In genomic region chr5:171630670-171631065, GRCh38 we compare ENCODE assay signal across 15 cellular contexts.
DNase-seq lines count a peak whose midpoint lies in the region; ATAC-seq and TF ChIP-seq lines count a peak whose summit lies in the region.
"Had no signal": no experiment of that assay in that cellular context is flagged by ENCODE, and none has a peak within 500 bp of the region (broad histone marks: within the 10 kb centered on the region; RNA-seq: fewer than 3 reads in every experiment).

No MANE protein-coding gene starts in this region.

- TF ChIP-seq CTCF in KMS-11 (conservative IDR thresholded peaks at IDR 0.05; ENCODE audit: low read depth, low read length) (no peak), ascending aorta (IDR thresholded peaks at IDR 0.05) (no peak)

- H4K20me1 ChIP-seq in KMS-11 (ENCODE audit: insufficient read depth): no peaks in the 10 kb centered on the region

- intact Hi-C loops in left colon (cut with DNase I, micrococcal nuclease) (no loop called here), ascending aorta (cut with DNase I) (loop anchor here (1.0 to 5.0 kb wide), 2 partner anchors 32 to 277 kb away; no protein-coding TSS in a partner anchor)

- H3K9ac ChIP-seq in KMS-11: no peak overlapping the region

- H3K79me2 ChIP-seq in KMS-11 (ENCODE audit: insufficient read depth, low read depth): no peaks in the 10 kb centered on the region

- H3K27me3 ChIP-seq in KMS-11 (ENCODE audit: insufficient read depth, low read depth) (peaks cover 4% of the 10 kb centered on the region; the same call in 1 of the 2 replicates), ascending aorta (no peaks in the 10 kb centered on the region), SJCRH30 (no peaks in the 10 kb centered on the region)

- H3K4me1 ChIP-seq in KMS-11 (ENCODE audit: low read depth, poor library complexity, severe bottlenecking) (peaks cover 46% of the 10 kb centered on the region), ascending aorta (peaks cover 0 to 5% of the 10 kb centered on the region in 2 donors), SJCRH30 (no peaks in the 10 kb centered on the region)

- DNase-seq in DMS53 (lab: John Stamatoyannopoulos, UW) (peak; percentile 57), ecto neural progenitor cell (ENCODE audit: low spot score) (peak; percentile 26), left colon (no peak), ascending aorta (ENCODE audit: low spot score in 2 of 2) (no peak), SJCRH30 (no peak), T-helper 2 cell (no peak)
- DNase-seq: CD8-positive, alpha-beta T cell; DND-41; GDM1; NCI-H187; NCI-H446; NK-92 treated with Interleukin-12 subunit alpha and Interleukin-12 subunit beta, amount 100 ng/mL, for 24 hours; SIG-M5 had no signal

- H2AFZ ChIP-seq in KMS-11 (ENCODE audit: low read depth): no peak overlapping the region

- H3K27ac ChIP-seq in KMS-11: no peak overlapping the region; the same call in 1 of the 2 replicates
- H3K27ac ChIP-seq in ascending aorta: no peak overlapping the region
- no peak overlapping the region for H3K27ac ChIP-seq in SJCRH30

- ATAC-seq in left colon: peak; percentile 61
- ATAC-seq: CD8-positive, alpha-beta T cell; GM12878 had no signal

- no peaks in the 10 kb centered on the region for H3K36me3 ChIP-seq in KMS-11 (ENCODE audit: insufficient read depth)
- H3K36me3 ChIP-seq in ascending aorta: no peaks in the 10 kb centered on the region
- no peaks in the 10 kb centered on the region for H3K36me3 ChIP-seq in SJCRH30

- no peak overlapping the region for H3K4me3 ChIP-seq in KMS-11 (IDR thresholded peaks at IDR 0.05; ENCODE audit: insufficient read depth, low read depth, low read length)
- H3K4me3 ChIP-seq in ascending aorta: no peak overlapping the region
- H3K4me3 ChIP-seq in SJCRH30: no peak overlapping the region
- H3K4me3 ChIP-seq: GM12878 had no signal

- H3K4me2 ChIP-seq in KMS-11: peak overlapping the region; percentile 57

- no peaks in the 10 kb centered on the region for H3K9me3 ChIP-seq in ascending aorta
- no peaks in the 10 kb centered on the region for H3K9me3 ChIP-seq in SJCRH30 (replicated peaks)

Comparison
In these comparisons a context has a peak if more than half of its experiments do, and no peak if none do; other contexts are left out.
1. DNase-seq: peak in DMS53 (single experiment) and ecto neural progenitor cell (single experiment); none in left colon (0 of 2), ascending aorta (0 of 2), SJCRH30 (0 of 2) and T-helper 2 cell (0 of 5).